Comparison of ENCODE assay signal across 8 cellular contexts in genomic region chr13:77330009-77330471, GRCh38. TPM values are rescaled to one million over a fixed set of nuclear protein-coding genes. Genes with fewer than 3 reads are reported as not detected.
DNase-seq lines count a peak whose midpoint lies in the region; ATAC-seq and TF ChIP-seq lines count a peak whose summit lies in the region.

No MANE protein-coding gene starts in this region.

- H3K4me1 ChIP-seq in testis: peaks cover 13% of the 10 kb centered on the region

- no peaks in the 10 kb centered on the region for H3K9me3 Mint-ChIP-seq in CD4-positive, alpha-beta T cell

- no peak for ATAC-seq in CD4-positive, alpha-beta T cell (ENCODE audit: poor library complexity)
- no peak for ATAC-seq in GM19463 (IDR thresholded peaks at IDR 0.05; ENCODE audit: unreplicated experiment)
- ATAC-seq in GM21381 (IDR thresholded peaks at IDR 0.05; ENCODE audit: unreplicated experiment): no peak

- H3K36me3 Mint-ChIP-seq in CD4-positive, alpha-beta T cell (ENCODE audit: low read depth): peaks cover 32% of the 10 kb centered on the region

- CTCF ChIA-PET in CD4-positive, alpha-beta T cell (lab: Charles Lee): interaction anchor here (0.8 to 4.4 kb wide), 2 partner anchors 11 to 148 kb away, joined by 4 to 30 read pairs; no protein-coding TSS in a partner anchor

- peak overlapping the region; percentile 91 for H3K27ac Mint-ChIP-seq in CD4-positive, alpha-beta T cell

- H3K27ac ChIP-seq in CD4-positive, alpha-beta T cell (ENCODE audit: low read depth, low read length): peak overlapping the region; percentile 86
- H3K27ac ChIP-seq in testis: peak overlapping the region; percentile 83 to 89

- H3K36me3 ChIP-seq in kidney epithelial cell (ENCODE audit: control insufficient read depth, insufficient read depth, low read length) (no peaks in the 10 kb centered on the region), testis (ENCODE audit: low read depth, missing control alignments) (no peaks in the 10 kb centered on the region)

- WGBS in testis, 2 donors: 1 to 3% methylated on average over 10 of the region's 10 CpGs

- peak overlapping the region; percentile 93 for H3K4me3 Mint-ChIP-seq in CD4-positive, alpha-beta T cell

- peaks cover 57% of the 10 kb centered on the region for H3K4me1 Mint-ChIP-seq in CD4-positive, alpha-beta T cell (ENCODE audit: low read depth)

- no peaks in the 10 kb centered on the region for H3K27me3 Mint-ChIP-seq in CD4-positive, alpha-beta T cell

- no peak for TF ChIP-seq POLR2A in testis (IDR thresholded peaks at IDR 0.05)

- no peak for DNase-seq in CD4-positive, alpha-beta T cell
- DNase-seq in HT-29 (ENCODE audit: low spot score) (peak; percentile 65), amniotic epithelial cell (ENCODE audit: low read depth) (peak; percentile 21), kidney epithelial cell (ENCODE audit: low read depth) (no peak), testis (no peak), NCI-H1417 (lab: John Stamatoyannopoulos, UW) (no peak)

- TF ChIP-seq CTCF in CD4-positive, alpha-beta T cell (IDR thresholded peaks at IDR 0.05): no peak
- TF ChIP-seq CTCF in kidney epithelial cell (IDR thresholded peaks at IDR 0.05; ENCODE audit: insufficient read depth, low read length, poor library complexity, severe bottlenecking): no peak
- no peak for TF ChIP-seq CTCF in testis (IDR thresholded peaks at IDR 0.05)

- POLR2A ChIA-PET in CD4-positive, alpha-beta T cell (lab: Charles Lee): interaction anchor here (0.8 to 4.9 kb wide), 24 partner anchors 8 to 1569 kb away, joined by 3 to 53 read pairs (median 6); partner anchors contain the start of genes CLN5, FBXL3 and SLAIN1

- intact Hi-C loops in CD4-positive, alpha-beta T cell (cut with DNase I, micrococcal nuclease): no loop called here
- intact Hi-C loops in testis (cut with DNase I; ENCODE audit: low total_unique reads): no loop called here

- H3K9me3 ChIP-seq in CD4-positive, alpha-beta T cell (ENCODE audit: control insufficient read depth, low read length): no peaks in the 10 kb centered on the region
- H3K9me3 ChIP-seq in testis: no peaks in the 10 kb centered on the region

- H3K4me3 ChIP-seq in kidney epithelial cell (ENCODE audit: low read depth, low read length) (peak overlapping the region; percentile 66), testis (peak overlapping the region; percentile 85 to 91)

- H3K27me3 ChIP-seq in CD4-positive, alpha-beta T cell (ENCODE audit: control insufficient read depth, insufficient read depth, low read length): no peaks in the 10 kb centered on the region
- H3K27me3 ChIP-seq in kidney epithelial cell (ENCODE audit: control insufficient read depth, insufficient read depth, low read length) (no peaks in the 10 kb centered on the region), testis (no peaks in the 10 kb centered on the region)

RNA-seq across cellular contexts. Expression of gene MYCBP2, which starts 3.1 kb away (rescaled TPM):
- 100 to 1,000 TPM; 116 to 119 TPM for total RNA-seq in CD4-positive, alpha-beta T cell
- 54.9 and 60.3 TPM in 2 replicates for total RNA-seq in HT-29 (2014; rRNA removed; shearing (Covaris generic))
- 46.3 and 51.6 TPM in 2 replicates for total RNA-seq in kidney epithelial cell
- total RNA-seq in testis: 100 to 1,000 TPM; 188 to 195 TPM
- polyA plus RNA-seq in testis (ENCODE audit: insufficient read depth, low read depth, low replicate concordance): 69.8 TPM

Comparison
In these comparisons a context has a peak if more than half of its experiments do, and no peak if none do; other contexts are left out.
1. DNase-seq: peak in HT-29 (single experiment) and amniotic epithelial cell (single experiment); none in CD4-positive, alpha-beta T cell (0 of 10), kidney epithelial cell (single experiment), testis (single experiment) and NCI-H1417 (0 of 3).